Comparison of ENCODE assay signal across 9 cellular contexts in the genomic region with DNA sequence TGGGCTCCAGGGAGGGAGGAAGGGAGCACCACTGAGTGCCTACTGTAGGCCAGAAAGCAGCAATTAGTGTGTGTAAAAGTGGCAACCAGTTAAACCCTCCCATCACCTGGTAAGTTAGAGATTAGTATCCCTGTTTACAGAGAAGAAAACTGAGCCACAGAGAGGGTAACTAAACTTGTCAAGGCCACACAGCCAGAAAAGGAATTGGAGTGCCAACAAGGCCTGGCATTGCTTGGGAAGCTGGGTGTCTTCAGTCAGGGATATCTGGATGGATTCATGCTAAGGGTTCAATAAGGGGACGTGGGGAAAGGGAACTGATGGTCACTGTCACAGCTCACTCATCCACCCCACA. TPM values are rescaled to one million over a fixed set of nuclear protein-coding genes. Genes with fewer than 3 reads are reported as not detected.
DNase-seq lines count a peak whose midpoint lies in the region; ATAC-seq and TF ChIP-seq lines count a peak whose summit lies in the region.
"Had no signal": no experiment of that assay in that cellular context is flagged by ENCODE, and none has a peak within 500 bp of the region (broad histone marks: within the 10 kb centered on the region; RNA-seq: fewer than 3 reads in every experiment).

No MANE protein-coding gene starts in this region.

- no peak for ATAC-seq in activated T-cell treated with anti-CD3 and anti-CD28 coated beads, Interleukin-2, amount 50 U/mL, for 72 hours (replicated peaks in 1 of 2)
- ATAC-seq in thoracic aorta (ENCODE audit: insufficient number of reproducible peaks, low FRiP score, low read depth): no peak
- ATAC-seq in GM21526 (IDR thresholded peaks at IDR 0.05; ENCODE audit: low FRiP score, unreplicated experiment): no peak
- no peak for ATAC-seq in gastrocnemius medialis
- ATAC-seq in GM19397 (IDR thresholded peaks at IDR 0.05; ENCODE audit: unreplicated experiment): no peak

- H3K27me3 ChIP-seq in thoracic aorta (replicated peaks; ENCODE audit: insufficient read depth): no peaks in the 10 kb centered on the region
- H3K27me3 ChIP-seq in gastrocnemius medialis: no peaks in the 10 kb centered on the region

- H3K9me3 ChIP-seq in thoracic aorta (no peaks in the 10 kb centered on the region), gastrocnemius medialis (no peaks in the 10 kb centered on the region)

- H3K36me3 Mint-ChIP-seq in activated T-cell treated with anti-CD3 and anti-CD28 coated beads, Interleukin-2, amount 50 U/mL, for 72 hours (ENCODE audit: insufficient read depth in 2 of 2): no peaks in the 10 kb centered on the region
- H3K36me3 Mint-ChIP-seq in activated naive CD8-positive, alpha-beta T cell: no peaks in the 10 kb centered on the region
- H3K36me3 Mint-ChIP-seq in immature natural killer cell: no peaks in the 10 kb centered on the region

- no peaks in the 10 kb centered on the region for H3K9me3 Mint-ChIP-seq in activated T-cell treated with anti-CD3 and anti-CD28 coated beads, Interleukin-2, amount 50 U/mL, for 72 hours
- H3K9me3 Mint-ChIP-seq in activated naive CD8-positive, alpha-beta T cell (ENCODE audit: low read depth): no peaks in the 10 kb centered on the region
- no peaks in the 10 kb centered on the region for H3K9me3 Mint-ChIP-seq in immature natural killer cell

- H3K27ac Mint-ChIP-seq in activated T-cell treated with anti-CD3 and anti-CD28 coated beads, Interleukin-2, amount 50 U/mL, for 72 hours: peak overlapping the region; percentile 77
- H3K27ac Mint-ChIP-seq in activated naive CD8-positive, alpha-beta T cell: peak overlapping the region; percentile 85
- peak overlapping the region; percentile 94 to 99 (median 97) for H3K27ac Mint-ChIP-seq in immature natural killer cell

- H3K4me3 Mint-ChIP-seq in activated T-cell treated with anti-CD3 and anti-CD28 coated beads, Interleukin-2, amount 50 U/mL, for 72 hours: peak overlapping the region; percentile 89 to 92
- peak overlapping the region; percentile 92 for H3K4me3 Mint-ChIP-seq in activated naive CD8-positive, alpha-beta T cell
- H3K4me3 Mint-ChIP-seq in immature natural killer cell: peak overlapping the region; percentile 95 to 97 (median 95)

- intact Hi-C loops in gastrocnemius medialis (cut with DNase I; ENCODE audit: low total_unique reads): no loop called here

- DNase-seq in activated T-cell treated with anti-CD3 and anti-CD28 coated beads, Interleukin-2, amount 50 U/mL, for 72 hours: no peak
- no peak for DNase-seq in activated T-cell treated with anti-CD3 and anti-CD28 coated beads for 4 hours
- no peak for DNase-seq in immature natural killer cell
- DNase-seq in thoracic aorta (ENCODE audit: low spot score): no peak
- DNase-seq in gastrocnemius medialis: no peak
- DNase-seq: NCI-H1417 treated with DMSO at 0.1 percent for 48 hours had no signal

- TF ChIP-seq CTCF in thoracic aorta (IDR thresholded peaks at IDR 0.05) (no peak), gastrocnemius medialis (IDR thresholded peaks at IDR 0.05 in 4 of 5, conservative IDR thresholded peaks at IDR 0.05 in 1 of 5) (no peak)

- H3K4me1 ChIP-seq in thoracic aorta (ENCODE audit: control insufficient read depth in 1 of 2, low read depth in 2 of 2) (peaks cover 0 to 4% of the 10 kb centered on the region in 2 donors), gastrocnemius medialis (peaks cover 2 to 8% of the 10 kb centered on the region in 2 donors)

- no peak for TF ChIP-seq POLR2A in gastrocnemius medialis (IDR thresholded peaks at IDR 0.05)

- H3K27ac ChIP-seq in thoracic aorta (peak overlapping the region; percentile 38 to 66), gastrocnemius medialis (peak overlapping the region in 2 of 4 donors; percentile 75 to 76)

- no peaks in the 10 kb centered on the region for H3K27me3 Mint-ChIP-seq in activated T-cell treated with anti-CD3 and anti-CD28 coated beads, Interleukin-2, amount 50 U/mL, for 72 hours (ENCODE audit: low read depth)
- H3K27me3 Mint-ChIP-seq in activated naive CD8-positive, alpha-beta T cell: no peaks in the 10 kb centered on the region
- peaks cover 5 to 12% (median 8%) of the 10 kb centered on the region in 3 donors for H3K27me3 Mint-ChIP-seq in immature natural killer cell (ENCODE audit: low read depth in 3 of 3)

- in situ Hi-C loops in gastrocnemius medialis (cut with MboI; ENCODE audit: low sequenced_read_pairs in 4 of 4): loop anchor here (5.0 to 25.0 kb wide), 4 partner anchors 123 to 225 kb away; no protein-coding TSS in a partner anchor

- H3K4me3 ChIP-seq in thoracic aorta (peak overlapping the region; percentile 90), gastrocnemius medialis (peak overlapping the region in 2 of 4 donors; percentile 66 to 71)

- H3K4me1 Mint-ChIP-seq in activated T-cell treated with anti-CD3 and anti-CD28 coated beads, Interleukin-2, amount 50 U/mL, for 72 hours (ENCODE audit: low read depth): peaks cover 9% of the 10 kb centered on the region
- H3K4me1 Mint-ChIP-seq in activated naive CD8-positive, alpha-beta T cell (ENCODE audit: low read depth): peaks cover 8% of the 10 kb centered on the region
- peaks cover 10 to 17% of the 10 kb centered on the region in 2 donors for H3K4me1 Mint-ChIP-seq in immature natural killer cell

- no peaks in the 10 kb centered on the region for H3K36me3 ChIP-seq in thoracic aorta
- no peaks in the 10 kb centered on the region for H3K36me3 ChIP-seq in gastrocnemius medialis

RNA-seq across cellular contexts. Expression of a gene that starts 23.6 kb away (rescaled TPM):
- 1 to 10 TPM; 1.0 to 2.3 TPM for total RNA-seq in activated T-cell treated with anti-CD3 and anti-CD28 coated beads, Interleukin-2, amount 50 U/mL, for 72 hours
- polyA plus RNA-seq in immature natural killer cell: 1 to 10 TPM in 1 of 3 donors, under 1 TPM in 1, not detected in 1; 0.36 to 2.1 TPM
- total RNA-seq in thoracic aorta (1 to 10 TPM; 1.5 TPM), gastrocnemius medialis (1 to 10 TPM in 3 of 4 donors, not detected in 1; 1.1 to 2.2 (median 1.7) TPM)

RNA-seq across cellular contexts. Expression of a gene that starts 28.1 kb away (rescaled TPM):
- total RNA-seq in activated T-cell treated with anti-CD3 and anti-CD28 coated beads, Interleukin-2, amount 50 U/mL, for 72 hours: 1 to 10 TPM in 1 of 2 donors, under 1 TPM in 1; 0.74 to 1.0 TPM
- polyA plus RNA-seq in immature natural killer cell: 1 to 10 TPM in 1 of 3 donors, under 1 TPM in 2; 0.24 to 2.5 (median 0.46) TPM
- 10 to 100 TPM in 1 of 2 donors, 1 to 10 TPM in 1; 6.6 to 10.6 TPM for total RNA-seq in thoracic aorta
- not detected for total RNA-seq in gastrocnemius medialis
